9 cellular contexts compared by ENCODE assay signal in genomic region chr17:3802461-3803307, GRCh38. TPM values are rescaled to one million over a fixed set of nuclear protein-coding genes. Genes with fewer than 3 reads are reported as not detected.
DNase-seq lines count a peak whose midpoint lies in the region; ATAC-seq and TF ChIP-seq lines count a peak whose summit lies in the region.
"Had no signal": no experiment of that assay in that cellular context is flagged by ENCODE, and none has a peak within 500 bp of the region (broad histone marks: within the 10 kb centered on the region; RNA-seq: fewer than 3 reads in every experiment).

No MANE protein-coding gene starts in this region.

- H3K36me3 ChIP-seq in A673 (ENCODE audit: insufficient read depth, low read length, poor library complexity, severe bottlenecking), result peaks cover 6% of the 10 kb centered on the region

- H3K4me1 ChIP-seq in A673 (ENCODE audit: insufficient read depth, low read length, poor library complexity, severe bottlenecking), result no peaks in the 10 kb centered on the region

- H3K9me3 Mint-ChIP-seq in activated T-cell treated with anti-CD3 and anti-CD28 coated beads, Interleukin-2, amount 50 U/mL, for 4 hours, result no peaks in the 10 kb centered on the region
- H3K9me3 Mint-ChIP-seq: activated CD4-positive, alpha-beta memory T cell treated with anti-CD3 and anti-CD28 coated beads, Interleukin-2, amount 10 ng/mL, durations not matched to agents 7 days and 5 days had no signal

- H3K27me3 Mint-ChIP-seq in activated T-cell treated with anti-CD3 and anti-CD28 coated beads, Interleukin-2, amount 50 U/mL, for 4 hours (ENCODE audit: low read depth), result no peaks in the 10 kb centered on the region
- H3K27me3 Mint-ChIP-seq: activated CD4-positive, alpha-beta memory T cell treated with anti-CD3 and anti-CD28 coated beads, Interleukin-2, amount 10 ng/mL, durations not matched to agents 7 days and 5 days had no signal

- peak; percentile 72 for ATAC-seq in left lobe of liver
- ATAC-seq in HG03175 (IDR thresholded peaks at IDR 0.05; ENCODE audit: unreplicated experiment), result no peak
- ATAC-seq in activated T-cell treated with anti-CD3 and anti-CD28 coated beads, Interleukin-2, amount 50 U/mL, for 4 hours, result no peak

- H3K4me3 ChIP-seq in HL-60 (replicated peaks; ENCODE audit: insufficient read depth, low read length) (no peak overlapping the region), astrocyte of the spinal cord (ENCODE audit: low read depth, low read length) (no peak overlapping the region), A673 (ENCODE audit: low read depth, low read length, poor library complexity, severe bottlenecking) (no peak overlapping the region)

- H3K9me3 ChIP-seq in A673 (ENCODE audit: low read depth, low read length, poor library complexity, severe bottlenecking), result no peaks in the 10 kb centered on the region

- POLR2A ChIA-PET in A673 (lab: Charles Lee; ENCODE audit: low non-redundant PET), result no interaction called here

- TF ChIP-seq CTCF in HL-60 (IDR thresholded peaks at IDR 0.05; ENCODE audit: insufficient read depth, low read length) (no peak), astrocyte of the spinal cord (IDR thresholded peaks at IDR 0.05; ENCODE audit: low read depth, low read length) (no peak), A673 (conservative IDR thresholded peaks at IDR 0.05; ENCODE audit: low read depth, low read length) (no peak)

- in situ Hi-C loops in astrocyte of the spinal cord (cut with HindIII; ENCODE audit: low sequenced_read_pairs), result no loop called here

- no peaks in the 10 kb centered on the region for H3K27me3 ChIP-seq in HL-60 (ENCODE audit: insufficient read depth, poor library complexity, severe bottlenecking)
- no peaks in the 10 kb centered on the region for H3K27me3 ChIP-seq in A673 (replicated peaks; ENCODE audit: insufficient read depth, low read depth, low read length, poor library complexity)

- CTCF ChIA-PET in A673 (lab: Charles Lee), result no interaction called here

- H3K4me3 Mint-ChIP-seq in activated T-cell treated with anti-CD3 and anti-CD28 coated beads, Interleukin-2, amount 50 U/mL, for 4 hours, result no peak overlapping the region
- H3K4me3 Mint-ChIP-seq: activated CD4-positive, alpha-beta memory T cell treated with anti-CD3 and anti-CD28 coated beads, Interleukin-2, amount 10 ng/mL, durations not matched to agents 7 days and 5 days had no signal

- H3K4me1 Mint-ChIP-seq in activated T-cell treated with anti-CD3 and anti-CD28 coated beads, Interleukin-2, amount 50 U/mL, for 4 hours (ENCODE audit: low read depth), result peaks cover 13% of the 10 kb centered on the region

- intact Hi-C loops in A673 (cut with micrococcal nuclease; ENCODE audit: unreplicated experiment), result loop anchor here (5.0 kb wide), 1 partner anchor 65 kb away; no protein-coding TSS in a partner anchor

- H3K27ac ChIP-seq in HL-60 (replicated peaks), result peak overlapping the region; percentile 78
- no peak overlapping the region for H3K27ac ChIP-seq in A673 (ENCODE audit: low read depth, low read length, poor library complexity, severe bottlenecking)

- peak in 1 of 2 experiments; percentile 50 for DNase-seq in HL-60 (ENCODE audit: low read depth in 1 of 2, low spot score in 1 of 2)
- DNase-seq in astrocyte of the spinal cord (ENCODE audit: low read depth, low spot score), result peak; percentile 89
- DNase-seq in left lobe of liver (ENCODE audit: low spot score), result peak; percentile 87
- peak; percentile 86 for DNase-seq in stromal cell of bone marrow (ENCODE audit: low read depth)
- DNase-seq in A673 (ENCODE audit: low spot score), result no peak
- no peak for DNase-seq in activated T-cell treated with anti-CD3 and anti-CD28 coated beads, Interleukin-2, amount 50 U/mL, for 4 hours
- DNase-seq: activated CD4-positive, alpha-beta memory T cell treated with anti-CD3 and anti-CD28 coated beads, Interleukin-2, amount 10 ng/mL, durations not matched to agents 7 days and 5 days; NCI-H524 had no signal

- H3K36me3 Mint-ChIP-seq in activated T-cell treated with anti-CD3 and anti-CD28 coated beads, Interleukin-2, amount 50 U/mL, for 4 hours (ENCODE audit: insufficient read depth), result peaks cover 13% of the 10 kb centered on the region

- no TSS peak for BruUV-seq in A673 (replicated peaks; lab: Mats Ljungman, UMichigan)

RNA-seq across cellular contexts. Expression of gene ITGAE, which starts 1.7 kb away (rescaled TPM):
- total RNA-seq in left lobe of liver, result 5.6 TPM
- total RNA-seq in A673 (2021), result 52.0 and 60.2 TPM in 2 replicates
- total RNA-seq in activated T-cell treated with anti-CD3 and anti-CD28 coated beads, Interleukin-2, amount 50 U/mL, for 4 hours, result 10 to 100 TPM; 15.0 to 20.6 (median 18.1) TPM

RNA-seq across cellular contexts. Expression of gene NCBP3, which starts 43.4 kb away (rescaled TPM):
- total RNA-seq in left lobe of liver, result 11.5 TPM
- total RNA-seq in A673 (2021), result 59.9 and 68.0 TPM in 2 replicates
- 10 to 100 TPM; 33.2 to 39.1 (median 36.4) TPM for total RNA-seq in activated T-cell treated with anti-CD3 and anti-CD28 coated beads, Interleukin-2, amount 50 U/mL, for 4 hours

Comparison
In these comparisons a context has a peak if more than half of its experiments do, and no peak if none do; other contexts are left out.
1. DNase-seq: peak in astrocyte of the spinal cord (single experiment), left lobe of liver (single experiment) and stromal cell of bone marrow (single experiment); none in A673 (single experiment) and activated T-cell treated with anti-CD3 and anti-CD28 coated beads, Interleukin-2, amount 50 U/mL, for 4 hours (single experiment).